ENCODE assay signal across 1 cellular context in the genomic region with DNA sequence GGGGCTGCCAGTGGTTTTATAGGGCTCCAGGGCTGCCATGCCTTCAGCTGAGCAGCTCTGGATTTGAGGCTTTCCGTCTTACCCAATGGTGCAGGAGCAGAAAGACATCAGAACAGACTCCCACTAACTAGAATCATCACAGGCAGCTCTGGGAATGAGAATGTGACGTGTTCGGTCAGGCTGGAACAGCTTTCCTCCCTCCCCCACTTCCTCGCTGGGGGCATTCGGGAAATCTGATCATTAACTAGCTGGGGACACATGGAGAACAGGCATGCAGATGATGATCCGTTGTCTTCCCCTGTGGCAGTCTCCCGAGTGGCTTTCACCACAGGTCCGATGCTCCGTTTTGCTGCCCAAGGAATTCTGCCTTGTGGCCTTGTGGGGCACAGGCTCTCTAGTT.
TF ChIP-seq lines count a peak whose summit lies in the region.

No MANE protein-coding gene starts in this region.

TF ChIP-seq in SK-N-SH, 30 proteins besides CTCF, POLR2A, EP300 and RAD21:
- TF ChIP-seq CHD2 (IDR thresholded peaks at IDR 0.05; ENCODE audit: low read length, partially characterized antibody): peak; percentile 62
- TF ChIP-seq MXI1 (IDR thresholded peaks at IDR 0.05; ENCODE audit: low read depth, low read length): peak; percentile 71
- TF ChIP-seq, protein P1, sequence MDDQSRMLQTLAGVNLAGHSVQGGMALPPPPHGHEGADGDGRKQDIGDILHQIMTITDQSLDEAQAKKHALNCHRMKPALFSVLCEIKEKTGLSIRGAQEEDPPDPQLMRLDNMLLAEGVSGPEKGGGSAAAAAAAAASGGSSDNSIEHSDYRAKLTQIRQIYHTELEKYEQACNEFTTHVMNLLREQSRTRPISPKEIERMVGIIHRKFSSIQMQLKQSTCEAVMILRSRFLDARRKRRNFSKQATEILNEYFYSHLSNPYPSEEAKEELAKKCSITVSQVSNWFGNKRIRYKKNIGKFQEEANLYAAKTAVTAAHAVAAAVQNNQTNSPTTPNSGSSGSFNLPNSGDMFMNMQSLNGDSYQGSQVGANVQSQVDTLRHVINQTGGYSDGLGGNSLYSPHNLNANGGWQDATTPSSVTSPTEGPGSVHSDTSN (IDR thresholded peaks at IDR 0.05): no peak
- TF ChIP-seq RXRA (IDR thresholded peaks at IDR 0.05; ENCODE audit: borderline replicate concordance, low read depth): no peak
- TF ChIP-seq FOXJ3 (CRISPR knock-in tag; IDR thresholded peaks at IDR 0.05): no peak
- TF ChIP-seq SMC3 (IDR thresholded peaks at IDR 0.05; ENCODE audit: low read depth, low read length): no peak
- no peak for TF ChIP-seq NFIC (IDR thresholded peaks at IDR 0.05; ENCODE audit: borderline replicate concordance)
- peak; percentile 57 for TF ChIP-seq RCOR1 (IDR thresholded peaks at IDR 0.05; ENCODE audit: low read length)
TF ChIP-seq in SK-N-SH: peak in this region for 3.
